8 cellular contexts compared by ENCODE assay signal in genomic region chr12:48977290-48978281, GRCh38. TPM values are rescaled to one million over a fixed set of nuclear protein-coding genes. Genes with fewer than 3 reads are reported as not detected.
A peak's percentile ranks its signal among the peaks of the same experiment; 100 is the strongest.
DNase-seq lines count a peak whose midpoint lies in the region; ATAC-seq and TF ChIP-seq lines count a peak whose summit lies in the region.

No MANE protein-coding gene starts in this region.

- H3K4me3 ChIP-seq in fibroblast of pulmonary artery (replicated peaks; ENCODE audit: low read depth, low read length) (no peak overlapping the region), sigmoid colon (peak overlapping the region in 3 of 4 donors; percentile 5 to 39 (median 32))

- no peak for TF ChIP-seq EP300 in sigmoid colon (IDR thresholded peaks at IDR 0.05)

- peaks cover 61 to 100% (median 88%) of the 10 kb centered on the region in 3 donors for H3K27me3 ChIP-seq in sigmoid colon

- H3K4me1 Mint-ChIP-seq in activated T-cell treated with anti-CD3 and anti-CD28 coated beads, Interleukin-2, amount 50 U/mL, for 24 hours (ENCODE audit: low read depth) = peaks cover 57% of the 10 kb centered on the region

- DNase-seq in COLO668 (lab: John Stamatoyannopoulos, UW; ENCODE audit: unreplicated experiment) (peak; percentile 63), NOMO-1 treated with dmso at 0.1 percent for 144 hours (lab: John Stamatoyannopoulos, UW; ENCODE audit: unreplicated experiment) (peak; percentile 52), fibroblast of pulmonary artery (ENCODE audit: low read depth) (peak; percentile 48), sigmoid colon (peak; percentile 77), H4 (ENCODE audit: low spot score) (no peak), kidney tubule cell (ENCODE audit: low spot score) (no peak)
- DNase-seq in activated T-cell treated with anti-CD3 and anti-CD28 coated beads, Interleukin-2, amount 50 U/mL, for 24 hours = peak; percentile 88

- H3K27me3 Mint-ChIP-seq in activated T-cell treated with anti-CD3 and anti-CD28 coated beads, Interleukin-2, amount 50 U/mL, for 24 hours = peaks cover 91% of the 10 kb centered on the region

- H3K4me3 Mint-ChIP-seq in activated T-cell treated with anti-CD3 and anti-CD28 coated beads, Interleukin-2, amount 50 U/mL, for 24 hours = peak overlapping the region; percentile 60

- no peaks in the 10 kb centered on the region for H3K9me3 Mint-ChIP-seq in activated T-cell treated with anti-CD3 and anti-CD28 coated beads, Interleukin-2, amount 50 U/mL, for 24 hours

- H3K4me1 ChIP-seq in sigmoid colon = peaks cover 0 to 43% (median 41%) of the 10 kb centered on the region in 4 donors

- no peak for TF ChIP-seq POLR2A in sigmoid colon (IDR thresholded peaks at IDR 0.05)

- intact Hi-C loops in sigmoid colon (cut with DNase I) = no loop called here

- peak overlapping the region; percentile 82 for H3K27ac Mint-ChIP-seq in activated T-cell treated with anti-CD3 and anti-CD28 coated beads, Interleukin-2, amount 50 U/mL, for 24 hours

- H3K27ac ChIP-seq in sigmoid colon = no peak overlapping the region

- H3K36me3 Mint-ChIP-seq in activated T-cell treated with anti-CD3 and anti-CD28 coated beads, Interleukin-2, amount 50 U/mL, for 24 hours (ENCODE audit: low read depth) = no peaks in the 10 kb centered on the region

- 6 to 8% methylated on average over 50 of the region's 50 CpGs for WGBS in sigmoid colon, 2 donors

- no peaks in the 10 kb centered on the region for H3K9me3 ChIP-seq in sigmoid colon

- H3K36me3 ChIP-seq in sigmoid colon = no peaks in the 10 kb centered on the region

- TF ChIP-seq CTCF in fibroblast of pulmonary artery (IDR thresholded peaks at IDR 0.05; ENCODE audit: low read length, missing control alignments) (peak; percentile 36), sigmoid colon (IDR thresholded peaks at IDR 0.05) (peak; percentile 52 to 77 (median 64))

- ATAC-seq in GM21737 (IDR thresholded peaks at IDR 0.05; ENCODE audit: unreplicated experiment) = peak; percentile 47

RNA-seq across cellular contexts. Expression of gene WNT1, which starts 0.5 kb away (rescaled TPM):
- not detected for total RNA-seq in sigmoid colon
- polyA plus RNA-seq in sigmoid colon = under 1 TPM in 1 of 3 donors, not detected in 2; 0.10 TPM
- total RNA-seq in H4 (2014; rRNA removed; shearing (Covaris generic)) = not detected in 2 replicates

RNA-seq across cellular contexts. Expression of gene WNT10B, which starts 6.1 kb away (rescaled TPM):
- under 1 TPM in 3 of 4 donors, not detected in 1; 0.28 to 0.49 (median 0.36) TPM for total RNA-seq in sigmoid colon
- 1 to 10 TPM in 1 of 3 donors, not detected in 2; 1.0 TPM for polyA plus RNA-seq in sigmoid colon
- 0.08 TPM in 1 of 2 replicates, not detected in the other for total RNA-seq in H4 (2014; rRNA removed; shearing (Covaris generic))

RNA-seq across cellular contexts. Expression of gene ARF3, which starts 20.3 kb away (rescaled TPM):
- 10 to 100 TPM; 37.9 to 61.0 (median 49.3) TPM for total RNA-seq in sigmoid colon
- 100 to 1,000 TPM in 2 of 3 donors, 10 to 100 TPM in 1; 87.7 to 161 (median 132) TPM for polyA plus RNA-seq in sigmoid colon
- total RNA-seq in H4 (2014; rRNA removed; shearing (Covaris generic)) = 111 and 127 TPM in 2 replicates

RNA-seq across cellular contexts. Expression of gene DDN, which starts 21.6 kb away (rescaled TPM):
- under 1 TPM in 1 of 4 donors, not detected in 3; 0.14 TPM for total RNA-seq in sigmoid colon
- under 1 TPM in 2 of 3 donors, not detected in 1; 0.60 to 0.69 TPM for polyA plus RNA-seq in sigmoid colon
- total RNA-seq in H4 (2014; rRNA removed; shearing (Covaris generic)) = 0.06 and 0.14 TPM in 2 replicates

RNA-seq across cellular contexts. Expression of gene PRKAG1, which starts 41.0 kb away (rescaled TPM):
- total RNA-seq in sigmoid colon = 10 to 100 TPM; 49.6 to 71.3 (median 60.0) TPM
- polyA plus RNA-seq in sigmoid colon = 10 to 100 TPM; 48.6 to 71.2 (median 61.3) TPM
- 94.4 and 105 TPM in 2 replicates for total RNA-seq in H4 (2014; rRNA removed; shearing (Covaris generic))

Comparison
In these comparisons a context has a peak if more than half of its experiments do, and no peak if none do; other contexts are left out.
1. DNase-seq: peak in COLO668 (single experiment), NOMO-1 treated with dmso at 0.1 percent for 144 hours (single experiment), activated T-cell treated with anti-CD3 and anti-CD28 coated beads, Interleukin-2, amount 50 U/mL, for 24 hours (single experiment), fibroblast of pulmonary artery (single experiment) and sigmoid colon (single experiment); none in H4 (single experiment) and kidney tubule cell (single experiment).